ENCODE assay signal across 18 cellular contexts in the genomic region with DNA sequence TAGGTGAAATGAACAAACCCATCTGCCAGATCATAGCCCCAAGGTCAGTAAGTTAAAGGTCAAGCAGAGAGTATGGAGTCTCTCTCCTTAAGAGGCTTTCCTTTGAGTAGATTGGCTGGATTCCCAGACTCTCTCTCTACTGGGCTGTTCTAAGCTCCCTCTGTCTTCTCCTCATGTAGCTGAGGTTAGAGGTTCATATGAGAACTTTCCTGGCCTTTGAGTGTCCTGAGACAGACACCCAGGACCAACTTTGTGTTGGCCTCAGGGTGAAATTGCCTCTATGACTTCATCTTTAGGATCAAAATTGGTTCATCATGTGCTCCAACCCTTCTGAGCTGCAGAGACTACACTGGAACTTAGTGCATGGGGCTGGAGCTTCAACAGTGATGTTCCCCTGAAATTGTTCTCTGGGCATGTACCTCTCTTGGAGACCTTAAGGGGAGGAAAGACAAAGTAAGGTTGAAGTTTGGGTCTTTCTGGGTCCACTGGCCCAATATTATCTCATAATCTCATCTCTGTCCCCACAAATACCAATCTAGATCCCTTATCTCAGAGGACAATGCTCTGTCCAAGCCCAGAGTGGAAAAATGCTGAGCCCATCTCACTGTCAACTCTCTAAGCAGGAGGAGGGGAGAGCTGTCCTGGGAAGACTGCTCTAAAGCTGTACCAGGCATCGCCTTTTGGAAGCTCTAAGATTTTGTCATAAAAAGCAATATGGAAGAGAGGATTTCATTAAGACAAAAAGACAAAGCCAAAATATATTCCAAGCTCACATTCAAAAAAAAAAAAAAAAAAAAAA.
A peak's percentile ranks its signal among the peaks of the same experiment; 100 is the strongest.
DNase-seq lines count a peak whose midpoint lies in the region; ATAC-seq and TF ChIP-seq lines count a peak whose summit lies in the region.
"Had no signal": no experiment of that assay in that cellular context is flagged by ENCODE, and none has a peak within 500 bp of the region (broad histone marks: within the 10 kb centered on the region; RNA-seq: fewer than 3 reads in every experiment).

No MANE protein-coding gene starts in this region.

- DNase-seq in HCEC 1CT = peak; percentile 38
- no peak for DNase-seq in RWPE2 (ENCODE audit: low spot score)
- peak; percentile 36 for DNase-seq in fibroblast of the aortic adventitia (ENCODE audit: low read depth)
- DNase-seq in activated CD8-positive, alpha-beta memory T cell treated with anti-CD3 and anti-CD28 coated beads for 24 hours = no peak
- DNase-seq: activated naive CD4-positive, alpha-beta T cell treated with anti-CD3 and anti-CD28 coated beads for 36 hours; activated T-cell treated with anti-CD3 and anti-CD28 coated beads, Interleukin-2, amount 50 U/mL, for 4 hours; anterior cingulate cortex; BE2C; NCI-H446 treated with DMSO at 0.1 percent for 48 hours; spleen; stimulated activated CD4-positive, alpha-beta T cell treated with anti-CD3 and anti-CD28 coated beads, Interleukin-4, amount 100 ng/mL, for 4 hours; stomach; transverse colon had no signal

- TF ChIP-seq CTCF in RWPE2 (IDR thresholded peaks at IDR 0.05; ENCODE audit: poor library complexity, severe bottlenecking) = no peak
- TF ChIP-seq CTCF in fibroblast of the aortic adventitia (IDR thresholded peaks at IDR 0.05; ENCODE audit: insufficient read depth, low read length) = no peak

- H3K4me1 ChIP-seq in RWPE2 (ENCODE audit: insufficient read depth, poor library complexity, severe bottlenecking) = peaks cover 61% of the 10 kb centered on the region
- peaks cover 53% of the 10 kb centered on the region for H3K4me1 ChIP-seq in skeletal muscle satellite cell (ENCODE audit: control insufficient read depth, insufficient read depth, low read length)
- H3K4me1 ChIP-seq: BE2C, spleen, transverse colon had no signal

- H3K27me3 ChIP-seq in RWPE2 (ENCODE audit: insufficient read depth, poor library complexity, severe bottlenecking) (no peaks in the 10 kb centered on the region), skeletal muscle satellite cell (ENCODE audit: control insufficient read depth, insufficient read depth, low read length) (no peaks in the 10 kb centered on the region)
- H3K27me3 ChIP-seq: BE2C, spleen, stomach, transverse colon had no signal

- peak overlapping the region; percentile 34 for H3K27ac ChIP-seq in RWPE2 (ENCODE audit: poor library complexity, severe bottlenecking)
- H3K27ac ChIP-seq: RWPE1, spleen, transverse colon had no signal

- peak overlapping the region; percentile 45 for H3K4me2 ChIP-seq in skeletal muscle satellite cell (ENCODE audit: low read length)

- H3K9ac ChIP-seq in skeletal muscle satellite cell (ENCODE audit: low read depth, low read length) = peak overlapping the region; percentile 65

- ATAC-seq in RWPE2 (ENCODE audit: low read depth) (no peak), GM21367 (IDR thresholded peaks at IDR 0.05; ENCODE audit: unreplicated experiment) (no peak), HG03045 (IDR thresholded peaks at IDR 0.05; ENCODE audit: unreplicated experiment) (no peak)
- ATAC-seq: activated CD4-positive, CD25-positive, alpha-beta regulatory T cell treated with anti-CD3 and anti-CD28 coated beads, Interleukin-2, amount 50 U/mL, for 24 hours; activated T-cell treated with anti-CD3 and anti-CD28 coated beads, Interleukin-2, amount 50 U/mL, for 4 hours had no signal

- no peak overlapping the region for H3K4me3 ChIP-seq in RWPE2 (ENCODE audit: severe bottlenecking)
- H3K4me3 ChIP-seq in fibroblast of the aortic adventitia (ENCODE audit: low read depth, low read length) = no peak overlapping the region
- H3K4me3 ChIP-seq in skeletal muscle satellite cell (ENCODE audit: low read length) = peak overlapping the region; percentile 6
- H3K4me3 ChIP-seq: spleen, stomach, transverse colon had no signal

- H3K9me3 ChIP-seq in RWPE2 (ENCODE audit: severe bottlenecking) (peaks cover 3% of the 10 kb centered on the region), skeletal muscle satellite cell (replicated peaks; ENCODE audit: low read length) (no peaks in the 10 kb centered on the region)
- H3K9me3 ChIP-seq: BE2C, spleen, stomach, transverse colon had no signal

- no peaks in the 10 kb centered on the region for H3K36me3 ChIP-seq in RWPE2 (ENCODE audit: low read depth)
- H3K36me3 ChIP-seq in skeletal muscle satellite cell (ENCODE audit: insufficient read depth, low read length) = no peaks in the 10 kb centered on the region
- H3K36me3 ChIP-seq: BE2C, spleen, stomach, transverse colon had no signal

Comparison
In these comparisons a context has a peak if more than half of its experiments do, and no peak if none do; other contexts are left out.
1. DNase-seq: peak in HCEC 1CT (single experiment) and fibroblast of the aortic adventitia (single experiment); none in RWPE2 (single experiment) and activated CD8-positive, alpha-beta memory T cell treated with anti-CD3 and anti-CD28 coated beads for 24 hours (single experiment).